In genomic region chr7:116854132-116854531, GRCh38 we compare ENCODE assay signal across 2 cellular contexts.
TF ChIP-seq lines count a peak whose summit lies in the region.

No MANE protein-coding gene starts in this region.

TF ChIP-seq in IMR-90, 13 proteins besides CTCF, POLR2A, EP300 and RAD21:
- TF ChIP-seq, protein P1, sequence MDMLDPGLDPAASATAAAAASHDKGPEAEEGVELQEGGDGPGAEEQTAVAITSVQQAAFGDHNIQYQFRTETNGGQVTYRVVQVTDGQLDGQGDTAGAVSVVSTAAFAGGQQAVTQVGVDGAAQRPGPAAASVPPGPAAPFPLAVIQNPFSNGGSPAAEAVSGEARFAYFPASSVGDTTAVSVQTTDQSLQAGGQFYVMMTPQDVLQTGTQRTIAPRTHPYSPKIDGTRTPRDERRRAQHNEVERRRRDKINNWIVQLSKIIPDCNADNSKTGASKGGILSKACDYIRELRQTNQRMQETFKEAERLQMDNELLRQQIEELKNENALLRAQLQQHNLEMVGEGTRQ (IDR thresholded peaks at IDR 0.05; ENCODE audit: low read depth, low read length), result no peak
- TF ChIP-seq BHLHE40 (IDR thresholded peaks at IDR 0.05; ENCODE audit: low read depth, low read length) (no peak), ELK1 (IDR thresholded peaks at IDR 0.05; ENCODE audit: borderline replicate concordance, low read depth, low read length) (no peak), NFE2L2 (IDR thresholded peaks at IDR 0.05; ENCODE audit: low read depth, low read length) (no peak), MXI1 (IDR thresholded peaks at IDR 0.05; ENCODE audit: borderline replicate concordance, low read depth, low read length) (no peak), CHD1 (IDR thresholded peaks at IDR 0.05; ENCODE audit: low read depth, low read length) (no peak), CEBPB (IDR thresholded peaks at IDR 0.05; ENCODE audit: low read depth, low read length) (no peak)

TF ChIP-seq in H1, 55 proteins besides CTCF, POLR2A, EP300 and RAD21:
- TF ChIP-seq KDM1A (IDR thresholded peaks at IDR 0.05; ENCODE audit: borderline replicate concordance, low read length), result no peak
- TF ChIP-seq, protein P2, sequence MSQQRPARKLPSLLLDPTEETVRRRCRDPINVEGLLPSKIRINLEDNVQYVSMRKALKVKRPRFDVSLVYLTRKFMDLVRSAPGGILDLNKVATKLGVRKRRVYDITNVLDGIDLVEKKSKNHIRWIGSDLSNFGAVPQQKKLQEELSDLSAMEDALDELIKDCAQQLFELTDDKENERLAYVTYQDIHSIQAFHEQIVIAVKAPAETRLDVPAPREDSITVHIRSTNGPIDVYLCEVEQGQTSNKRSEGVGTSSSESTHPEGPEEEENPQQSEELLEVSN (IDR thresholded peaks at IDR 0.05), result no peak
- TF ChIP-seq CHD2 (IDR thresholded peaks at IDR 0.05; ENCODE audit: low read length), result no peak
- TF ChIP-seq KDM5A (IDR thresholded peaks at IDR 0.05; ENCODE audit: low read length), result no peak
- TF ChIP-seq JUND (IDR thresholded peaks at IDR 0.05; ENCODE audit: low read length), result no peak
- TF ChIP-seq, protein P3, sequence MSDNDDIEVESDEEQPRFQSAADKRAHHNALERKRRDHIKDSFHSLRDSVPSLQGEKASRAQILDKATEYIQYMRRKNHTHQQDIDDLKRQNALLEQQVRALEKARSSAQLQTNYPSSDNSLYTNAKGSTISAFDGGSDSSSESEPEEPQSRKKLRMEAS (IDR thresholded peaks at IDR 0.05), result no peak
- TF ChIP-seq SP1 (IDR thresholded peaks at IDR 0.05; ENCODE audit: low read depth, low read length), result no peak
- TF ChIP-seq CTBP2 (IDR thresholded peaks at IDR 0.05; ENCODE audit: borderline replicate concordance, insufficient read depth, insufficient read length, low read length), result no peak
- TF ChIP-seq CREB1 (IDR thresholded peaks at IDR 0.05), result no peak
- no peak for TF ChIP-seq HDAC6 (IDR thresholded peaks at IDR 0.05; ENCODE audit: low read depth, low read length)
- TF ChIP-seq, protein P4, sequence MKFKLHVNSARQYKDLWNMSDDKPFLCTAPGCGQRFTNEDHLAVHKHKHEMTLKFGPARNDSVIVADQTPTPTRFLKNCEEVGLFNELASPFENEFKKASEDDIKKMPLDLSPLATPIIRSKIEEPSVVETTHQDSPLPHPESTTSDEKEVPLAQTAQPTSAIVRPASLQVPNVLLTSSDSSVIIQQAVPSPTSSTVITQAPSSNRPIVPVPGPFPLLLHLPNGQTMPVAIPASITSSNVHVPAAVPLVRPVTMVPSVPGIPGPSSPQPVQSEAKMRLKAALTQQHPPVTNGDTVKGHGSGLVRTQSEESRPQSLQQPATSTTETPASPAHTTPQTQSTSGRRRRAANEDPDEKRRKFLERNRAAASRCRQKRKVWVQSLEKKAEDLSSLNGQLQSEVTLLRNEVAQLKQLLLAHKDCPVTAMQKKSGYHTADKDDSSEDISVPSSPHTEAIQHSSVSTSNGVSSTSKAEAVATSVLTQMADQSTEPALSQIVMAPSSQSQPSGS (IDR thresholded peaks at IDR 0.05; ENCODE audit: low read length), result no peak
- no peak for TF ChIP-seq BCL11A (IDR thresholded peaks at IDR 0.05; ENCODE audit: low read depth in 2 of 2, low read length in 2 of 2)
- no peak for TF ChIP-seq EZH2 (IDR thresholded peaks at IDR 0.05; ENCODE audit: low read depth, low read length, severe bottlenecking)
- TF ChIP-seq HDAC2 (IDR thresholded peaks at IDR 0.05; ENCODE audit: borderline replicate concordance in 1 of 2, low read depth in 2 of 2, low read length in 2 of 2), result no peak
- TF ChIP-seq CHD1 (IDR thresholded peaks at IDR 0.05; ENCODE audit: low read depth, low read length), result no peak
- no peak for TF ChIP-seq SIX5 (IDR thresholded peaks at IDR 0.05; ENCODE audit: low read depth, low read length)
- no peak for TF ChIP-seq TCF12 (IDR thresholded peaks at IDR 0.05; ENCODE audit: low read depth, low read length)
- no peak for TF ChIP-seq POLR2AphosphoS5 (IDR thresholded peaks at IDR 0.05; ENCODE audit: low read depth, low read length)
